ENCODE assay signal across 7 cellular contexts in genomic region chr17:82931696-82932060, GRCh38.
DNase-seq lines count a peak whose midpoint lies in the region; FAIRE-seq and TF ChIP-seq lines count a peak whose summit lies in the region.

No MANE protein-coding gene starts in this region.

- peak overlapping the region; percentile 83 for H3K27ac Mint-ChIP-seq in HFFc6
- no peak overlapping the region for H3K27ac Mint-ChIP-seq in progenitor cell of endocrine pancreas

- DNase-seq in HFFc6 (peak; percentile 72), bronchial epithelial cell (ENCODE audit: low read depth) (peak; percentile 17), iris pigment epithelial cell (ENCODE audit: low read depth) (peak; percentile 87), NCI-H2081 treated with DMSO at 0.1 percent for 48 hours (lab: John Stamatoyannopoulos, UW) (no peak), progenitor cell of endocrine pancreas (ENCODE audit: low spot score, unreplicated experiment) (no peak), NCI-H1694 treated with DMSO at 0.1 percent for 48 hours (lab: John Stamatoyannopoulos, UW) (no peak)

- no peak for TF ChIP-seq CTCF in HFFc6 (IDR thresholded peaks at IDR 0.05)
- TF ChIP-seq CTCF in bronchial epithelial cell (IDR thresholded peaks at IDR 0.05; ENCODE audit: insufficient read depth, low read length, severe bottlenecking), result no peak
- no peak for TF ChIP-seq CTCF in progenitor cell of endocrine pancreas (IDR thresholded peaks at IDR 0.05; ENCODE audit: unreplicated experiment)

- peak overlapping the region; percentile 38 for H3K27ac ChIP-seq in temporal lobe (ENCODE audit: low read depth, low read length)

- H3K4me1 Mint-ChIP-seq in HFFc6 (ENCODE audit: low read depth) (peaks cover 20% of the 10 kb centered on the region), progenitor cell of endocrine pancreas (ENCODE audit: low read depth) (no peaks in the 10 kb centered on the region)

- H3K36me3 ChIP-seq in bronchial epithelial cell (ENCODE audit: control insufficient read depth, insufficient read depth, low read length), result peaks cover 10% of the 10 kb centered on the region

- H3K9me3 Mint-ChIP-seq in HFFc6 (no peaks in the 10 kb centered on the region), progenitor cell of endocrine pancreas (ENCODE audit: low read depth) (no peaks in the 10 kb centered on the region)

- H3K36me3 Mint-ChIP-seq in HFFc6 (ENCODE audit: low read depth) (peaks cover 28% of the 10 kb centered on the region), progenitor cell of endocrine pancreas (ENCODE audit: insufficient read depth) (peaks cover 21% of the 10 kb centered on the region)

- no peaks in the 10 kb centered on the region for H3K27me3 ChIP-seq in bronchial epithelial cell (ENCODE audit: control insufficient read depth, insufficient read depth, low read length)

- FAIRE-seq in bronchial epithelial cell (lab: Jason Lieb, UNC), result peak; percentile 64

- H3K27me3 Mint-ChIP-seq in HFFc6 (ENCODE audit: insufficient read depth) (no peaks in the 10 kb centered on the region; the same call in none of the 2 replicates), progenitor cell of endocrine pancreas (no peaks in the 10 kb centered on the region)

- H3K4me3 Mint-ChIP-seq in HFFc6 (peak overlapping the region; percentile 38), progenitor cell of endocrine pancreas (ENCODE audit: low read depth) (no peak overlapping the region)

- no peak overlapping the region for H3K4me3 ChIP-seq in bronchial epithelial cell (ENCODE audit: low read depth, low read length)

Comparison
In these comparisons a context has a peak if more than half of its experiments do, and no peak if none do; other contexts are left out.
1. DNase-seq: peak in HFFc6 (single experiment), bronchial epithelial cell (single experiment) and iris pigment epithelial cell (single experiment); none in NCI-H2081 treated with DMSO at 0.1 percent for 48 hours (single experiment), progenitor cell of endocrine pancreas (single experiment) and NCI-H1694 treated with DMSO at 0.1 percent for 48 hours (single experiment).